Comparison of ENCODE assay signal across 1 cellular context in the genomic region with DNA sequence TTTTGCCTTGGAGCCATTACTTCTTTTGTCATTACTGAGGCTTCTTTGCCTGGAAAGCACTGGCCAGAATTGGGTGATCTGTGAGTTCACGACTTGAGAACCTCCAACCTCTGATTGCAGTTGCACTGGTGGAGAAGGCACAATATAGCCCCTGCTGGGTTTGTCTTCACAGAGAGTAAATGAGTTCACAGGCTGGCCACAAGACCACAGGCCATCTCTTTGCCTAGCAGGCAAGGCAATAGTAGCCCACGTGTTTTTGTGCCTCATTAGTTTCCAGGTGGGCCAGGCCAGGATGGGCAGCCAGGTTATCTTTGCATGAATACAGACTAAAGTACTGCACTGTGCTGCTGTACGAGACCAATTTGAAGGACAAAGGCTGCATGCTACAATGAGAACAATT.
TF ChIP-seq lines count a peak whose summit lies in the region.

No MANE protein-coding gene starts in this region.

TF ChIP-seq in GM23338, 12 proteins besides CTCF, POLR2A, EP300 and RAD21 (continued from another document):
- TF ChIP-seq STAT1 (IDR thresholded peaks at IDR 0.05; ENCODE audit: unreplicated experiment): no peak
- no peak for TF ChIP-seq JUNB (IDR thresholded peaks at IDR 0.05; ENCODE audit: unreplicated experiment)
- TF ChIP-seq ZNF462 (CRISPR knock-in tag; IDR thresholded peaks at IDR 0.05): no peak
- TF ChIP-seq, protein P1, sequence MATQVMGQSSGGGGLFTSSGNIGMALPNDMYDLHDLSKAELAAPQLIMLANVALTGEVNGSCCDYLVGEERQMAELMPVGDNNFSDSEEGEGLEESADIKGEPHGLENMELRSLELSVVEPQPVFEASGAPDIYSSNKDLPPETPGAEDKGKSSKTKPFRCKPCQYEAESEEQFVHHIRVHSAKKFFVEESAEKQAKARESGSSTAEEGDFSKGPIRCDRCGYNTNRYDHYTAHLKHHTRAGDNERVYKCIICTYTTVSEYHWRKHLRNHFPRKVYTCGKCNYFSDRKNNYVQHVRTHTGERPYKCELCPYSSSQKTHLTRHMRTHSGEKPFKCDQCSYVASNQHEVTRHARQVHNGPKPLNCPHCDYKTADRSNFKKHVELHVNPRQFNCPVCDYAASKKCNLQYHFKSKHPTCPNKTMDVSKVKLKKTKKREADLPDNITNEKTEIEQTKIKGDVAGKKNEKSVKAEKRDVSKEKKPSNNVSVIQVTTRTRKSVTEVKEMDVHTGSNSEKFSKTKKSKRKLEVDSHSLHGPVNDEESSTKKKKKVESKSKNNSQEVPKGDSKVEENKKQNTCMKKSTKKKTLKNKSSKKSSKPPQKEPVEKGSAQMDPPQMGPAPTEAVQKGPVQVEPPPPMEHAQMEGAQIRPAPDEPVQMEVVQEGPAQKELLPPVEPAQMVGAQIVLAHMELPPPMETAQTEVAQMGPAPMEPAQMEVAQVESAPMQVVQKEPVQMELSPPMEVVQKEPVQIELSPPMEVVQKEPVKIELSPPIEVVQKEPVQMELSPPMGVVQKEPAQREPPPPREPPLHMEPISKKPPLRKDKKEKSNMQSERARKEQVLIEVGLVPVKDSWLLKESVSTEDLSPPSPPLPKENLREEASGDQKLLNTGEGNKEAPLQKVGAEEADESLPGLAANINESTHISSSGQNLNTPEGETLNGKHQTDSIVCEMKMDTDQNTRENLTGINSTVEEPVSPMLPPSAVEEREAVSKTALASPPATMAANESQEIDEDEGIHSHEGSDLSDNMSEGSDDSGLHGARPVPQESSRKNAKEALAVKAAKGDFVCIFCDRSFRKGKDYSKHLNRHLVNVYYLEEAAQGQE (IDR thresholded peaks at IDR 0.05; ENCODE audit: unreplicated experiment): no peak
